Comparison of ENCODE assay signal across 1 cellular context in the genomic region with DNA sequence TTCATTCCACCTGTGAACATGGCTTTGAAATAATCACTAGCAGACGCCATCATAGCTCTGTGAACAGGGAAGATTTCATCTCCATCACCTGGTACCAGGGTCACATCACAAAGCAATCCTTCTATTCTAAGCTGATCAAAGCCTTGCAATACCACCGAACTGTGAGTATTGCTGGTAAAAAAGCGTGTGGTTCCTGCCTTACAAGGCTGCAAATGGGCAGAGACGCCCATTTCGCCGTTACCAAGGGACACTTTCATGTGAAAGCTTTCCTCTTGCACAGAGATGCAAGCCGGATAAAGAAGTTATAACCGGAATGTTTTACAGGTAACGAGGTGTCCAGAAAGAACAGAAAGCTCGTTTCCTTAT.
TF ChIP-seq lines count a peak whose summit lies in the region.

No MANE protein-coding gene starts in this region.

TF ChIP-seq in H1, 55 proteins besides CTCF, POLR2A, EP300 and RAD21:
- TF ChIP-seq SAP30 (IDR thresholded peaks at IDR 0.05; ENCODE audit: insufficient read depth, insufficient replicate concordance, low read length) (peak; percentile 43), ZNF274 (IDR thresholded peaks at IDR 0.05; ENCODE audit: borderline replicate concordance, extremely low read depth, low read length) (no peak)
TF ChIP-seq in H1: peak in this region for 1.
